ENCODE assay signal across 11 cellular contexts in the genomic region with DNA sequence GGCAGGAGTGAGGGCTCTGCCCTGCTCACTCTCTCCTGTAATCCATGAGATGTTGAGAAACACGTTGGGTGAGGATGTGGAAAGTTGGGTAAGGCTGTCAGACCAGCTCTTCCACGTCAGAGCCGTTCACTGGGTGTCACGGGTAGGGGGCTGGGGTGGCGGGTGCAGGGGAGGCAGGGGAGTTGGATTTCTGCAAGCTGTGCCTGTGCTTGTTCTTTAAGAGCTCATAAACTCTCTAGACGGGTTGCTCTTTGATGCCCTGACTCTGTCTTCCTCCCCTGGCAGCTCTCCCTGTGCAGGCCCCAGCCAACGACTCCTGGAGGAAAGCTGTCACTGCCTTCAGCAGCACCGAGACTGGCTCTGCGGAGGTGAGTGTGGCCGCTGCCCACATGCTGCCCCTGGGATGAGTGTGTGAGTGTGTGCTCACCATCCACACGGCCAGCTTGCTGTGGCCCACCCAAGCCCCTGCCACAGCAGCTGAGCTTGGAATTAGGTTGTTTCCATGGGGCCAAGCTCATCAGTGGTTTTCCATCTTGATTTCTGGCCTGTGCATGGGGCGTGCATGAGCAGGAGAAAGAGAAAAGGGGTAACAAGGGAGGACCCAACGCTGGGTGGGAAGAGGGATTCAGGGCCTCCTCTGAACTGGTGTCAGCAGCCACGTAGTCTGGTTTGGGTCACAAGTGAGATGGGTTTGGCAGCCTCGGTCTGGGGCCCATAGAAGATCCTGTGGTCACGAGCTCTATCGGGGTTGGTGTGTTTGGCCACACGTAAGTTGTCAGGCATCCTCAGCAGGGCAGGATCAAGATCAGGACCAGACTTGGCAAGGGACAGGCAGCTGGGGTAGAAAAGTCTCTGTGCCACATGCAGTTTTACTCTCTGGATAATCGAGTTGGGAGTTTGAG. TPM values are rescaled to one million over a fixed set of nuclear protein-coding genes. Genes with fewer than 3 reads are reported as not detected.
DNase-seq lines count a peak whose midpoint lies in the region; ATAC-seq and TF ChIP-seq lines count a peak whose summit lies in the region.
"Had no signal": no experiment of that assay in that cellular context is flagged by ENCODE, and none has a peak within 500 bp of the region (broad histone marks: within the 10 kb centered on the region; RNA-seq: fewer than 3 reads in every experiment).

No MANE protein-coding gene starts in this region.

- CTCF ChIA-PET in activated B cell treated with CpG ODN at 0.5 μM for 24 hours (lab: Charles Lee): interaction anchor here (2.0 kb wide), 1 partner anchor 132 kb away, joined by 8 read pairs; no protein-coding TSS in a partner anchor

- H3K14ac ChIP-seq in trophoblast cell (ENCODE audit: low read length): no peak overlapping the region

- no peak overlapping the region for H3K4me2 ChIP-seq in trophoblast cell (ENCODE audit: low read length)

- no peak overlapping the region for H4K8ac ChIP-seq in trophoblast cell (ENCODE audit: low read depth, low read length)

- no peak overlapping the region for H3K4ac ChIP-seq in trophoblast cell (ENCODE audit: low read depth, low read length)

- no peaks in the 10 kb centered on the region for H3K9me3 Mint-ChIP-seq in activated B cell treated with CpG ODN at 0.5 μM for 24 hours
- H3K9me3 Mint-ChIP-seq: activated CD4-positive, alpha-beta T cell treated with anti-CD3 and anti-CD28 coated beads, Interleukin-2, amount 10 ng/mL, durations not matched to agents 24 days and 14 days had no signal

- POLR2A ChIA-PET in activated B cell treated with CpG ODN at 0.5 μM for 24 hours (lab: Charles Lee): interaction anchor here (0.6 kb wide), 1 partner anchor 156 kb away, joined by 12 read pairs; no protein-coding TSS in a partner anchor

- no peak for TF ChIP-seq EP300 in gastroesophageal sphincter (IDR thresholded peaks at IDR 0.05)

- peaks cover 0 to 97% of the 10 kb centered on the region in 2 donors for H3K36me3 ChIP-seq in gastroesophageal sphincter
- H3K36me3 ChIP-seq in trophoblast cell (ENCODE audit: control insufficient read depth in 1 of 2, insufficient read depth in 2 of 2, low read length in 2 of 2): peaks cover 89 to 95% of the 10 kb centered on the region in 2 experiments
- H3K36me3 ChIP-seq in BE2C: peaks cover 96% of the 10 kb centered on the region

- H3K4me1 Mint-ChIP-seq in activated B cell treated with CpG ODN at 0.5 μM for 24 hours: no peaks in the 10 kb centered on the region

- H2BK5ac ChIP-seq in trophoblast cell (ENCODE audit: low read depth, low read length, poor library complexity): no peak overlapping the region

- no peak overlapping the region for H2BK120ac ChIP-seq in trophoblast cell (ENCODE audit: insufficient read depth, low read length, poor library complexity)

- no peaks in the 10 kb centered on the region for H3K27me3 ChIP-seq in gastroesophageal sphincter
- no peaks in the 10 kb centered on the region for H3K27me3 ChIP-seq in trophoblast cell (ENCODE audit: insufficient read depth, low read length)
- H3K27me3 ChIP-seq in BE2C: no peaks in the 10 kb centered on the region
- H3K27me3 ChIP-seq: adrenal gland had no signal

- no peaks in the 10 kb centered on the region for H3K79me1 ChIP-seq in trophoblast cell (ENCODE audit: low read length)

- H3K9ac ChIP-seq in trophoblast cell (ENCODE audit: low read length): no peak overlapping the region

- intact Hi-C loops in activated B cell treated with CpG ODN at 0.5 μM for 24 hours (cut with micrococcal nuclease): no loop called here

- in situ Hi-C loops in G401 (cut with HindIII; ENCODE audit: low sequenced_read_pairs): no loop called here

- no peaks in the 10 kb centered on the region for H3K27me3 Mint-ChIP-seq in activated B cell treated with CpG ODN at 0.5 μM for 24 hours
- H3K27me3 Mint-ChIP-seq: activated CD4-positive, alpha-beta T cell treated with anti-CD3 and anti-CD28 coated beads, Interleukin-2, amount 10 ng/mL, durations not matched to agents 24 days and 14 days had no signal

- H3K4me3 Mint-ChIP-seq in activated B cell treated with CpG ODN at 0.5 μM for 24 hours: no peak overlapping the region
- H3K4me3 Mint-ChIP-seq: activated CD4-positive, alpha-beta T cell treated with anti-CD3 and anti-CD28 coated beads, Interleukin-2, amount 10 ng/mL, durations not matched to agents 24 days and 14 days had no signal

- H2AFZ ChIP-seq in trophoblast cell (ENCODE audit: insufficient read depth, low read length, poor library complexity): no peak overlapping the region

- H3K27ac ChIP-seq in gastroesophageal sphincter: peak overlapping the region; percentile 66 to 89 (median 84)
- H3K27ac ChIP-seq in trophoblast cell (ENCODE audit: low read depth, low read length): no peak overlapping the region
- H3K27ac ChIP-seq: adrenal gland had no signal

- TF ChIP-seq POLR2A in gastroesophageal sphincter (IDR thresholded peaks at IDR 0.05): no peak

- H3K79me2 ChIP-seq in trophoblast cell (ENCODE audit: control insufficient read depth, insufficient read depth, low read length, poor library complexity): no peaks in the 10 kb centered on the region

- no peak for ATAC-seq in activated B cell treated with CpG ODN at 0.5 μM for 24 hours (ENCODE audit: low read depth)
- no peak for ATAC-seq in gastroesophageal sphincter
- ATAC-seq: left colon had no signal

- DNase-seq in G401 (ENCODE audit: low spot score) (peak; percentile 46), activated B cell treated with CpG ODN at 0.5 μM for 24 hours (no peak), trophoblast cell (peak; percentile 26 to 76), NOMO-1 treated with DMSO at 0.1 percent for 48 hours (lab: John Stamatoyannopoulos, UW; ENCODE audit: unreplicated experiment) (no peak), T-helper 2 cell (no peak), BE2C (no peak)
- DNase-seq: activated CD4-positive, alpha-beta T cell treated with anti-CD3 and anti-CD28 coated beads, Interleukin-2, amount 10 ng/mL, durations not matched to agents 24 days and 14 days; adrenal gland; NCI-H1105 had no signal

- no peak for TF ChIP-seq CTCF in activated B cell treated with CpG ODN at 0.5 μM for 24 hours (IDR thresholded peaks at IDR 0.05)
- no peak for TF ChIP-seq CTCF in gastroesophageal sphincter (IDR thresholded peaks at IDR 0.05)
- TF ChIP-seq CTCF in BE2C (IDR thresholded peaks at IDR 0.05; ENCODE audit: low read depth, low read length): no peak

- no peak overlapping the region for H4K91ac ChIP-seq in trophoblast cell (ENCODE audit: low read depth, low read length)

- H3K36me3 Mint-ChIP-seq in activated B cell treated with CpG ODN at 0.5 μM for 24 hours (ENCODE audit: low read depth): peaks cover 93% of the 10 kb centered on the region

- H2BK12ac ChIP-seq in trophoblast cell (ENCODE audit: low read length): no peak overlapping the region

- H3K4me3 ChIP-seq in gastroesophageal sphincter (no peak overlapping the region), trophoblast cell (ENCODE audit: low read depth, low read length) (no peak overlapping the region), BE2C (ENCODE audit: low read depth, low read length) (no peak overlapping the region)
- H3K4me3 ChIP-seq: adrenal gland had no signal

- peak overlapping the region; percentile 12 for H3K27ac Mint-ChIP-seq in activated B cell treated with CpG ODN at 0.5 μM for 24 hours
- H3K27ac Mint-ChIP-seq: activated CD4-positive, alpha-beta T cell treated with anti-CD3 and anti-CD28 coated beads, Interleukin-2, amount 10 ng/mL, durations not matched to agents 24 days and 14 days had no signal

- no peak overlapping the region for H4K12ac ChIP-seq in trophoblast cell (ENCODE audit: low read depth, low read length)

- no peak overlapping the region for H3K23ac ChIP-seq in trophoblast cell (ENCODE audit: low read length)

- 51 to 78% methylated on average over 4 to 6 of the region's 19 CpGs for WGBS in gastroesophageal sphincter (ENCODE audit: low coverage in 1 of 2), 2 donors
- WGBS in trophoblast cell (ENCODE audit: extremely low coverage, insufficient coverage, insufficient read length): no CpG with 5 or more reads among the region's 19 CpGs

- H3K4me1 ChIP-seq in gastroesophageal sphincter (peaks cover 4 to 67% (median 15%) of the 10 kb centered on the region in 3 donors), trophoblast cell (ENCODE audit: control insufficient read depth in 1 of 2, insufficient read depth in 2 of 2, low read length in 2 of 2) (no peaks in the 10 kb centered on the region), BE2C (no peaks in the 10 kb centered on the region)
- H3K4me1 ChIP-seq: adrenal gland had no signal

- no peak overlapping the region for H2AK5ac ChIP-seq in trophoblast cell (ENCODE audit: low read length)

- H3K9me3 ChIP-seq in gastroesophageal sphincter (no peaks in the 10 kb centered on the region), trophoblast cell (ENCODE audit: insufficient read depth, low read depth, low read length) (peaks cover 2% of the 10 kb centered on the region), BE2C (no peaks in the 10 kb centered on the region)
- H3K9me3 ChIP-seq: adrenal gland had no signal

- no peak overlapping the region for H3K18ac ChIP-seq in trophoblast cell (ENCODE audit: low read length)

RNA-seq across cellular contexts. Expression of gene POMT1, which starts 21.0 kb away (rescaled TPM):
- total RNA-seq in G401 (2014; rRNA removed; shearing (Covaris generic)): 19.4 and 36.5 TPM in 2 replicates
- total RNA-seq in activated B cell treated with CpG ODN at 0.5 μM for 24 hours (24.9 and 29.8 TPM in 2 replicates), gastroesophageal sphincter (10 to 100 TPM; 19.9 to 39.7 (median 26.6) TPM)
- 25.6 and 26.3 TPM in 2 replicates for polyA plus RNA-seq in trophoblast cell (2013)
- 45.4 TPM for polyA plus RNA-seq in BE2C (2012; ENCODE audit: insufficient read depth, insufficient read length, low read depth)

RNA-seq across cellular contexts. Expression of gene UCK1, which starts 49.4 kb away (rescaled TPM):
- total RNA-seq in G401 (2014; rRNA removed; shearing (Covaris generic)): 43.4 and 45.8 TPM in 2 replicates
- total RNA-seq in activated B cell treated with CpG ODN at 0.5 μM for 24 hours (19.1 and 30.4 TPM in 2 replicates), gastroesophageal sphincter (100 to 1,000 TPM in 1 of 4 donors, 10 to 100 TPM in 3; 46.8 to 125 (median 51.4) TPM)
- 15.9 and 16.3 TPM in 2 replicates for polyA plus RNA-seq in trophoblast cell (2013)
- polyA plus RNA-seq in BE2C (2012; ENCODE audit: insufficient read depth, insufficient read length, low read depth): 58.4 TPM

Comparison
In these comparisons a context has a peak if more than half of its experiments do, and no peak if none do; other contexts are left out.
1. DNase-seq: peak in G401 (single experiment) and trophoblast cell (2 of 2); none in activated B cell treated with CpG ODN at 0.5 μM for 24 hours (single experiment), NOMO-1 treated with DMSO at 0.1 percent for 48 hours (single experiment), T-helper 2 cell (0 of 5) and BE2C (single experiment).